30 cellular contexts compared by ENCODE assay signal in the genomic region with DNA sequence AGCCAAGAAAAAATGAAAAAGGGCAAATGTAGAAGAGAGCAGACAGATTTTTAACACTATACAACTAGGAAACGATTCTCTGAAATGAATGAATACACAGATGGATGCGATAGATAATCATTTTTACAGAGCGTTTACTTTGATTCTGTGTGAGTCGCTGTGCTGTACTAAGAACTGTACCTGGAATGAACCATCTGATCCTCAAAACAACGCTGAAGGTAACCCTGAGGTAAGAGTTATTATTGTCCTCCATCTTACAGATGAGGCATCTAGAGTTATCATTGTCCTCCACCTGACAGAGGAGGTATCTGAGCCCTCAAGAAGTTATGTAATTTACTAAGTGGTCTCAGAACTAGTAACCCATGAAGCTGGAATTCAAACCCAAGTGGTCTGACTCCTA.
"Had no signal": no experiment of that assay in that cellular context is flagged by ENCODE, and none has a peak within 500 bp of the region (broad histone marks: within the 10 kb centered on the region; RNA-seq: fewer than 3 reads in every experiment).

No MANE protein-coding gene starts in this region.

- H3K4me1 ChIP-seq: foreskin keratinocyte, right lobe of liver had no signal

- ATAC-seq: foreskin keratinocyte; gastroesophageal sphincter; heart right ventricle; left lobe of liver; mucosa of descending colon; natural killer cell treated with Interleukin-12 subunit alpha and Interleukin-12 subunit beta and Interleukin-15 and Interleukin-18, amount 100 ng/mL, for 72 hours; right lobe of liver; stimulated activated naive B cell treated with anti-CD40 and anti-IgM and Interleukin-4, amounts not matched to agents 10 μg/mL and 1 μg/mL and 100 μg/mL, for 72 hours had no signal

- H3K36me3 ChIP-seq: esophagus muscularis mucosa, gastroesophageal sphincter, heart right ventricle, right lobe of liver, suprapubic skin, thyroid gland, vagina had no signal

- H3K9me3 Mint-ChIP-seq: memory B cell; mesothelial cell of epicardium; natural killer cell treated with Interleukin-12 subunit alpha and Interleukin-12 subunit beta and Interleukin-15 and Interleukin-18, amount 100 ng/mL, for 72 hours; neural crest cell; stimulated activated naive CD8-positive, alpha-beta T cell treated with anti-CD3 and anti-CD28 coated beads, Interleukin-15, Interleukin-2, amounts not matched to agents 100 ng/mL and 50 ng/mL, for 24 hours had no signal

- H3K4me3 Mint-ChIP-seq: memory B cell; mesothelial cell of epicardium; naive B cell; natural killer cell treated with Interleukin-12 subunit alpha and Interleukin-12 subunit beta and Interleukin-15 and Interleukin-18, amount 100 ng/mL, for 72 hours; neural crest cell; stimulated activated naive B cell treated with anti-CD40 and anti-IgM and Interleukin-4, amounts not matched to agents 10 μg/mL and 1 μg/mL and 100 μg/mL, for 72 hours; stimulated activated naive CD8-positive, alpha-beta T cell treated with anti-CD3 and anti-CD28 coated beads, Interleukin-15, Interleukin-2, amounts not matched to agents 100 ng/mL and 50 ng/mL, for 24 hours had no signal

- H3K27me3 ChIP-seq: esophagus muscularis mucosa, foreskin keratinocyte, gastroesophageal sphincter, heart right ventricle, right lobe of liver, suprapubic skin, thyroid gland, vagina had no signal

- H3K27ac Mint-ChIP-seq: memory B cell; mesothelial cell of epicardium; natural killer cell treated with Interleukin-12 subunit alpha and Interleukin-12 subunit beta and Interleukin-15 and Interleukin-18, amount 100 ng/mL, for 72 hours; progenitor cell of endocrine pancreas; stimulated activated naive B cell treated with anti-CD40 and anti-IgM and Interleukin-4, amounts not matched to agents 10 μg/mL and 1 μg/mL and 100 μg/mL, for 72 hours; stimulated activated naive CD8-positive, alpha-beta T cell treated with anti-CD3 and anti-CD28 coated beads, Interleukin-15, Interleukin-2, amounts not matched to agents 100 ng/mL and 50 ng/mL, for 24 hours had no signal

- H3K27ac ChIP-seq: coronary artery, esophagus muscularis mucosa, foreskin keratinocyte, gastroesophageal sphincter, heart right ventricle, parathyroid adenoma, right lobe of liver, suprapubic skin, thyroid gland, vagina had no signal

- H3K36me3 Mint-ChIP-seq: mesothelial cell of epicardium; natural killer cell treated with Interleukin-12 subunit alpha and Interleukin-12 subunit beta and Interleukin-15 and Interleukin-18, amount 100 ng/mL, for 72 hours had no signal

- DNase-seq: dermis blood vessel endothelial cell; effector memory CD4-positive, alpha-beta T cell; foreskin keratinocyte; glutamatergic neuron; heart right ventricle; hippocampal formation; kidney; mucosa of descending colon; naive B cell; right lobe of liver; small intestine; stimulated activated CD4-positive, alpha-beta T cell treated with anti-CD3 and anti-CD28 coated beads, Interleukin-15, amount 100 ng/mL, for 24 hours; stimulated activated CD4-positive, alpha-beta T cell treated with anti-CD3 and anti-CD28 coated beads, Interleukin-2, amount 100 ng/mL, for 48 hours; stimulated activated naive B cell treated with anti-CD40 and anti-IgM and Interleukin-4, amounts not matched to agents 10 μg/mL and 1 μg/mL and 100 μg/mL, for 72 hours; thyroid gland; trophoblast cell had no signal

- H3K27me3 Mint-ChIP-seq: memory B cell; naive B cell; natural killer cell treated with Interleukin-12 subunit alpha and Interleukin-12 subunit beta and Interleukin-15 and Interleukin-18, amount 100 ng/mL, for 72 hours; progenitor cell of endocrine pancreas; stimulated activated naive B cell treated with anti-CD40 and anti-IgM and Interleukin-4, amounts not matched to agents 10 μg/mL and 1 μg/mL and 100 μg/mL, for 72 hours; stimulated activated naive CD8-positive, alpha-beta T cell treated with anti-CD3 and anti-CD28 coated beads, Interleukin-15, Interleukin-2, amounts not matched to agents 100 ng/mL and 50 ng/mL, for 24 hours had no signal

- H3K9me3 ChIP-seq: esophagus muscularis mucosa, gastroesophageal sphincter, mucosa of descending colon, right lobe of liver, suprapubic skin, thyroid gland, vagina had no signal

- H3K9ac ChIP-seq: parathyroid adenoma had no signal

- H3K4me3 ChIP-seq: coronary artery, esophagus muscularis mucosa, gastroesophageal sphincter, heart right ventricle, lung, mucosa of descending colon, right lobe of liver, suprapubic skin, thyroid gland, vagina had no signal
